ENCODE assay signal across 10 cellular contexts in the genomic region with DNA sequence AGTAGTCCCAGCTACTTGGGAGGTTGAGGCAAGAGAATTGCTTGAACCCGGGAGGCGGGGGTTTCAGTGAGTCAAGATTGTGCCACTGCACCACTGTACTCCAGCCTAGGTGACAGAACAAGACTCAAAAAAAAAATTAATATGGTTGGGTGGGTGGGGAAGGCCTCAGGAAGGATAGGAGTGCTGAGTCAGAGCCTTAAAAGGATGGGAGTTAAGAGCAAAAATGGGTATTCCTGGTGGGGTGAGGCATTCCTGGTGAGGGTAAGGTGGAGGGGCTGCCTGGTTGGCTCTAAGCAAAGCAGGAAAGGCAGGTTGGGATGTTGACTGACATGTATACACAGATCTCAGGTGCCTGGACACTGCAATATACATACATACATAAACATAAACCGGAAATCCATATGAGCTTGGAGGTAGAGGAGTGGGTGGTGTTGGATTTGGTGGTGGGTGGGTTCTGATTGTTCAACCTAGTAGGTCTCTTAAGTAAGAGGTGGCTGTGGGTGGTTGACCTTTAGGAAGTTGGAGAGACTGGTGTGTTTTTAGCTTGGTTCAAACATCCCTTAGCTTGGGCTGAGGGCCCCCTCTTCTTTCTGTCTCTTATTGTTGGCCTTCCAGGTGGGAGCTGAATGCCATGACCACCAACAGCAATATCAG. TPM values are rescaled to one million over a fixed set of nuclear protein-coding genes. Genes with fewer than 3 reads are reported as not detected.
DNase-seq lines count a peak whose midpoint lies in the region; ATAC-seq and TF ChIP-seq lines count a peak whose summit lies in the region.
"Had no signal": no experiment of that assay in that cellular context is flagged by ENCODE, and none has a peak within 500 bp of the region (broad histone marks: within the 10 kb centered on the region; RNA-seq: fewer than 3 reads in every experiment).

No MANE protein-coding gene starts in this region.

- H3K27ac Mint-ChIP-seq in CD4-positive, alpha-beta T cell: peak overlapping the region; percentile 26
- H3K27ac Mint-ChIP-seq in central memory CD8-positive, alpha-beta T cell (ENCODE audit: low read depth): no peak overlapping the region
- no peak overlapping the region for H3K27ac Mint-ChIP-seq in neural progenitor cell

- no peak for DNase-seq in CD4-positive, alpha-beta T cell
- no peak for DNase-seq in central memory CD8-positive, alpha-beta T cell (ENCODE audit: low spot score in 2 of 2)
- DNase-seq in neural progenitor cell (ENCODE audit: low spot score) (no peak), NCI-H345 treated with DMSO at 0.1 percent for 48 hours (lab: John Stamatoyannopoulos, UW; ENCODE audit: unreplicated experiment) (no peak), heart left ventricle (no peak)
- DNase-seq in activated effector memory CD4-positive, alpha-beta T cell treated with anti-CD3 and anti-CD28 coated beads, Interleukin-2, amount 50 U/mL, for 16 hours: no peak
- DNase-seq: DMS 273 treated with DMSO at 0.1 percent for 48 hours, left colon had no signal

- no peaks in the 10 kb centered on the region for H3K27me3 ChIP-seq in CD4-positive, alpha-beta T cell (ENCODE audit: control insufficient read depth, insufficient read depth, low read length)
- H3K27me3 ChIP-seq in HUES64 (ENCODE audit: insufficient read depth, low read length): no peaks in the 10 kb centered on the region
- no peaks in the 10 kb centered on the region for H3K27me3 ChIP-seq in neural progenitor cell
- no peaks in the 10 kb centered on the region for H3K27me3 ChIP-seq in heart left ventricle

- peak overlapping the region; percentile 84 for H3K4me2 ChIP-seq in neural progenitor cell

- TF ChIP-seq CTCF in CD4-positive, alpha-beta T cell (IDR thresholded peaks at IDR 0.05): no peak
- TF ChIP-seq CTCF in neural progenitor cell (IDR thresholded peaks at IDR 0.05) (no peak), heart left ventricle (IDR thresholded peaks at IDR 0.05) (no peak)

- peaks cover 46% of the 10 kb centered on the region for H3K4me1 Mint-ChIP-seq in CD4-positive, alpha-beta T cell (ENCODE audit: low read depth)
- H3K4me1 Mint-ChIP-seq in central memory CD8-positive, alpha-beta T cell: peaks cover 27% of the 10 kb centered on the region
- peaks cover 8% of the 10 kb centered on the region for H3K4me1 Mint-ChIP-seq in neural progenitor cell

- peak overlapping the region; percentile 86 for H3K4me3 Mint-ChIP-seq in CD4-positive, alpha-beta T cell
- peak overlapping the region; percentile 45 for H3K4me3 Mint-ChIP-seq in central memory CD8-positive, alpha-beta T cell
- peak overlapping the region; percentile 81 for H3K4me3 Mint-ChIP-seq in neural progenitor cell

- TF ChIP-seq POLR2A in heart left ventricle (IDR thresholded peaks at IDR 0.05): no peak

- H4K20me1 ChIP-seq in neural progenitor cell (ENCODE audit: low read depth): peaks cover 11% of the 10 kb centered on the region

- H3F3A ChIP-seq in neural progenitor cell (ENCODE audit: low read depth): peaks cover 31% of the 10 kb centered on the region

- H3K4me3 ChIP-seq in HUES64 (ENCODE audit: low read length): no peak overlapping the region
- H3K4me3 ChIP-seq in neural progenitor cell: no peak overlapping the region
- H3K4me3 ChIP-seq in heart left ventricle: peak overlapping the region in 1 of 12 donors; percentile 98

- no peaks in the 10 kb centered on the region for H3K9me3 ChIP-seq in CD4-positive, alpha-beta T cell (ENCODE audit: control insufficient read depth, low read length)
- no peaks in the 10 kb centered on the region for H3K9me3 ChIP-seq in HUES64 (ENCODE audit: insufficient read depth, low read depth, low read length)
- no peaks in the 10 kb centered on the region for H3K9me3 ChIP-seq in neural progenitor cell (ENCODE audit: low read depth)
- no peaks in the 10 kb centered on the region for H3K9me3 ChIP-seq in heart left ventricle

- WGBS in HUES64: 97% methylated on average over 3 of the region's 3 CpGs
- 93 to 95% (median 94%) methylated on average over 3 of the region's 3 CpGs for WGBS in heart left ventricle, 4 donors

- H3K4me1 ChIP-seq in HUES64 (ENCODE audit: insufficient read depth, low read length) (no peaks in the 10 kb centered on the region), neural progenitor cell (peaks cover 11% of the 10 kb centered on the region), heart left ventricle (peaks cover 0 to 71% (median 54%) of the 10 kb centered on the region in 12 donors)

- H3K36me3 ChIP-seq in HUES64 (ENCODE audit: insufficient read depth, low read length) (peaks cover 53% of the 10 kb centered on the region), neural progenitor cell (no peaks in the 10 kb centered on the region), heart left ventricle (peaks cover 0 to 55% (median 48%) of the 10 kb centered on the region in 9 donors)

- POLR2A ChIA-PET in CD4-positive, alpha-beta T cell (lab: Charles Lee): interaction anchor here (1.0 to 3.5 kb wide), 6 partner anchors 33 to 154 kb away, joined by 3 to 25 read pairs (median 20); a partner anchor contains a TSS

- no peak overlapping the region for H2AFZ ChIP-seq in neural progenitor cell (replicated peaks)

- peaks cover 63% of the 10 kb centered on the region for H3K79me2 ChIP-seq in neural progenitor cell (ENCODE audit: low read depth)

- no peaks in the 10 kb centered on the region for H3K9me3 Mint-ChIP-seq in CD4-positive, alpha-beta T cell
- no peaks in the 10 kb centered on the region for H3K9me3 Mint-ChIP-seq in central memory CD8-positive, alpha-beta T cell
- H3K9me3 Mint-ChIP-seq in neural progenitor cell: no peaks in the 10 kb centered on the region

- peak overlapping the region; percentile 62 for H3K27ac ChIP-seq in CD4-positive, alpha-beta T cell (ENCODE audit: low read depth, low read length)
- H3K27ac ChIP-seq in HUES64 (ENCODE audit: low read depth, low read length) (0 out of 2 replicates have a peak overlapping the region, but pooled peaks have one; percentile 91), neural progenitor cell (no peak overlapping the region), heart left ventricle (peak overlapping the region in 3 of 12 donors; percentile 93 to 96 (median 94))

- intact Hi-C loops in CD4-positive, alpha-beta T cell (cut with DNase I, micrococcal nuclease): no loop called here
- intact Hi-C loops in heart left ventricle (cut with DNase I): loop anchor here in 1 of 10 donors (2.0 kb wide), 1 partner anchor 33 kb away; a partner anchor contains a TSS

- peaks cover 60% of the 10 kb centered on the region for H3K36me3 Mint-ChIP-seq in CD4-positive, alpha-beta T cell (ENCODE audit: low read depth)
- peaks cover 18% of the 10 kb centered on the region for H3K36me3 Mint-ChIP-seq in central memory CD8-positive, alpha-beta T cell (ENCODE audit: insufficient read depth)
- peaks cover 8% of the 10 kb centered on the region for H3K36me3 Mint-ChIP-seq in neural progenitor cell

- no peaks in the 10 kb centered on the region for H3K27me3 Mint-ChIP-seq in CD4-positive, alpha-beta T cell
- H3K27me3 Mint-ChIP-seq in central memory CD8-positive, alpha-beta T cell: no peaks in the 10 kb centered on the region
- peaks cover 7% of the 10 kb centered on the region for H3K27me3 Mint-ChIP-seq in neural progenitor cell (ENCODE audit: insufficient read depth, low read depth)

- ATAC-seq in CD4-positive, alpha-beta T cell (ENCODE audit: poor library complexity): no peak
- ATAC-seq in central memory CD8-positive, alpha-beta T cell (replicated peaks; ENCODE audit: extremely low read depth, poor library complexity, severe bottlenecking): no peak
- ATAC-seq in HG02642 (IDR thresholded peaks at IDR 0.05; ENCODE audit: poor library complexity, unreplicated experiment) (no peak), heart left ventricle (no peak)
- ATAC-seq: left colon had no signal

- no peak overlapping the region for H3K9ac ChIP-seq in HUES64 (ENCODE audit: low read depth, low read length)
- H3K9ac ChIP-seq in neural progenitor cell: no peak overlapping the region

- CTCF ChIA-PET in CD4-positive, alpha-beta T cell (lab: Charles Lee): interaction anchor here (1.6 kb wide), 1 partner anchor 119 kb away, joined by 3 read pairs; no protein-coding TSS in a partner anchor

RNA-seq across cellular contexts. Expression of a gene that starts 1.2 kb away (rescaled TPM):
- 10 to 100 TPM; 17.2 to 17.7 TPM for total RNA-seq in CD4-positive, alpha-beta T cell
- 116 TPM for polyA plus RNA-seq in HUES64 (2013, experiment 1 of 2)
- 102 TPM for polyA plus RNA-seq in HUES64 (2013, experiment 2 of 2)
- 77.8 and 93.3 TPM in 2 replicates for total RNA-seq in neural progenitor cell (ENCODE audit: low replicate concordance)
- total RNA-seq in heart left ventricle: 10 to 100 TPM; 22.7 to 36.5 (median 32.3) TPM
- 10 to 100 TPM; 18.7 to 53.4 TPM for polyA plus RNA-seq in heart left ventricle

RNA-seq across cellular contexts. Expression of a gene that starts 6.1 kb away (rescaled TPM):
- 10 to 100 TPM; 21.0 to 22.3 TPM for total RNA-seq in CD4-positive, alpha-beta T cell
- polyA plus RNA-seq in HUES64 (2013, experiment 1 of 2): 114 TPM
- polyA plus RNA-seq in HUES64 (2013, experiment 2 of 2): 116 TPM
- total RNA-seq in neural progenitor cell (ENCODE audit: low replicate concordance) (122 and 165 TPM in 2 replicates), heart left ventricle (100 to 1,000 TPM in 5 of 9 donors, 10 to 100 TPM in 4; 79.4 to 180 (median 102) TPM)
- polyA plus RNA-seq in heart left ventricle: 100 to 1,000 TPM; 112 to 147 TPM

RNA-seq across cellular contexts. Expression of a gene that starts 6.4 kb away (rescaled TPM):
- total RNA-seq in CD4-positive, alpha-beta T cell: 10 to 100 TPM; 13.6 to 17.0 TPM
- polyA plus RNA-seq in HUES64 (2013, experiment 1 of 2): 93.5 TPM
- polyA plus RNA-seq in HUES64 (2013, experiment 2 of 2): 94.9 TPM
- total RNA-seq in neural progenitor cell (ENCODE audit: low replicate concordance): 73.1 and 88.3 TPM in 2 replicates
- total RNA-seq in heart left ventricle: 10 to 100 TPM; 24.5 to 46.2 (median 32.1) TPM
- polyA plus RNA-seq in heart left ventricle: 10 to 100 TPM; 49.7 to 56.7 TPM

RNA-seq across cellular contexts. Expression of a gene that starts 33.5 kb away (rescaled TPM):
- total RNA-seq in CD4-positive, alpha-beta T cell: 1 to 10 TPM; 5.9 to 6.9 TPM
- polyA plus RNA-seq in HUES64 (2013, experiment 1 of 2): 10.0 TPM
- polyA plus RNA-seq in HUES64 (2013, experiment 2 of 2): 12.1 TPM
- total RNA-seq in neural progenitor cell (ENCODE audit: low replicate concordance): 23.1 and 43.7 TPM in 2 replicates
- total RNA-seq in heart left ventricle: 10 to 100 TPM in 2 of 9 donors, 1 to 10 TPM in 7; 5.6 to 13.2 (median 7.9) TPM
- polyA plus RNA-seq in heart left ventricle: 1 to 10 TPM; 3.5 to 6.1 TPM

RNA-seq across cellular contexts. Expression of a gene that starts 35.8 kb away (rescaled TPM):
- 10 to 100 TPM; 15.3 to 17.5 TPM for total RNA-seq in CD4-positive, alpha-beta T cell
- 41.2 TPM for polyA plus RNA-seq in HUES64 (2013, experiment 1 of 2)
- 46.0 TPM for polyA plus RNA-seq in HUES64 (2013, experiment 2 of 2)
- 75.0 and 103 TPM in 2 replicates for total RNA-seq in neural progenitor cell (ENCODE audit: low replicate concordance)
- 10 to 100 TPM; 30.9 to 51.3 (median 35.1) TPM for total RNA-seq in heart left ventricle
- 10 to 100 TPM; 21.4 to 50.2 TPM for polyA plus RNA-seq in heart left ventricle
